In the genomic region with DNA sequence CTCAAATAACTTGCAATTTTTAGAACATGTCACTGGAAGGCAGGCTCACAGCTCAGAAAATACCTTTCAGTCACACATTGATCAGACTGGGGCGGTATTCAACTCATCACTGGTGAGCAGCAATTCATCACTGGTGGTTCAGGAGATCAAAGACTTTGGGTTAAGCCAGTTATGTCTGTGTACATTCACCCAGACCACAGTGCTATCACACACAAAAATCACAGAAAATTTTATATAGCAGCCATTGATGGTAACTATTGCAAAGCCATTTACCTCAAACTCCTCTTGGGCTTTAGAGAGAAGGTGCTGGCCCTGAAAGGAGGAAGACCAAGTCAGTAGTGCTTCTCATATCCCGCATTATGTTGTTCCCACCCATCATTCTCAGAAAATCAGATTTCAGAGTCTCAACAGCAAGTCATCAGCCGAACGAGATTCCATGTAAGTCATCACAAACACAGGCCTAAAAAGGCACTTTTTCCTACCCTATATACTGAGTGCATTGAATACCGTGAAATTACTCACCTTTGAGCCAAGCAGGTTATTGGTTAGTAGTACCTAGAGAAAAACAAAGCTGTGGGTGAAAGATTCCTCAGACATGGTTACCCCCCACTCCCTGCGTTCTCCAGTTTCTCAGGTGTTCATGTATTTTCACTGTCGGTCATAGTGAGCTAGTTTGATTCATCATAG, we compare ENCODE assay signal across 9 cellular contexts. TPM values are rescaled to one million over a fixed set of nuclear protein-coding genes. Genes with fewer than 3 reads are reported as not detected.
DNase-seq lines count a peak whose midpoint lies in the region; ATAC-seq, FAIRE-seq and TF ChIP-seq lines count a peak whose summit lies in the region.
"Had no signal": no experiment of that assay in that cellular context is flagged by ENCODE, and none has a peak within 500 bp of the region (broad histone marks: within the 10 kb centered on the region; RNA-seq: fewer than 3 reads in every experiment).

No MANE protein-coding gene starts in this region.

- H3K9me3 ChIP-seq in heart left ventricle (no peaks in the 10 kb centered on the region), right atrium auricular region (no peaks in the 10 kb centered on the region), stomach (no peaks in the 10 kb centered on the region)

- H3K4me1 Mint-ChIP-seq in activated B cell treated with CpG ODN at 0.5 μM for 24 hours: peaks cover 68% of the 10 kb centered on the region

- no peak for TF ChIP-seq EP300 in stomach (IDR thresholded peaks at IDR 0.05)

- H3K27me3 ChIP-seq in heart left ventricle (no peaks in the 10 kb centered on the region), right atrium auricular region (no peaks in the 10 kb centered on the region), foreskin keratinocyte (no peaks in the 10 kb centered on the region), stomach (no peaks in the 10 kb centered on the region)

- H3K36me3 ChIP-seq in heart left ventricle (peaks cover 3 to 37% (median 32%) of the 10 kb centered on the region in 9 donors), right atrium auricular region (peaks cover 29% of the 10 kb centered on the region), stomach (peaks cover 31 to 35% (median 32%) of the 10 kb centered on the region in 4 donors)

- no peaks in the 10 kb centered on the region for H3K9me3 Mint-ChIP-seq in activated B cell treated with CpG ODN at 0.5 μM for 24 hours

- H3K27ac Mint-ChIP-seq in activated B cell treated with CpG ODN at 0.5 μM for 24 hours: peak overlapping the region; percentile 74

- H3K4me1 ChIP-seq in heart left ventricle (peaks cover 5 to 54% (median 25%) of the 10 kb centered on the region in 12 donors), right atrium auricular region (peaks cover 0 to 32% of the 10 kb centered on the region in 2 donors), foreskin keratinocyte (no peaks in the 10 kb centered on the region), stomach (peaks cover 29 to 62% (median 42%) of the 10 kb centered on the region in 4 donors)

- WGBS in heart left ventricle, 4 donors: 59 to 70% (median 64%) methylated on average over 7 of the region's 7 CpGs
- 32 to 53% (median 46%) methylated on average over 7 of the region's 7 CpGs for WGBS in stomach, 5 donors

- H3K27me3 Mint-ChIP-seq in activated B cell treated with CpG ODN at 0.5 μM for 24 hours: no peaks in the 10 kb centered on the region

- TF ChIP-seq CTCF in heart left ventricle (IDR thresholded peaks at IDR 0.05) (no peak), right atrium auricular region (IDR thresholded peaks at IDR 0.05) (no peak), activated B cell treated with CpG ODN at 0.5 μM for 24 hours (IDR thresholded peaks at IDR 0.05) (no peak), foreskin keratinocyte (conservative IDR thresholded peaks at IDR 0.05) (no peak), stomach (IDR thresholded peaks at IDR 0.05) (no peak), GM10248 (IDR thresholded peaks at IDR 0.05; ENCODE audit: control extremely low read depth, extremely low read depth, low read depth, missing control alignments) (no peak)

- ATAC-seq in heart left ventricle (no peak), activated B cell treated with CpG ODN at 0.5 μM for 24 hours (ENCODE audit: low read depth) (no peak), foreskin keratinocyte (no peak)

- H3K4me3 ChIP-seq in heart left ventricle (peak overlapping the region in 7 of 12 donors; percentile 7 to 94 (median 77)), right atrium auricular region (no peak overlapping the region), stomach (peak overlapping the region in 3 of 4 donors; percentile 72 to 99 (median 92))

- no peak for TF ChIP-seq POLR2A in heart left ventricle (IDR thresholded peaks at IDR 0.05)
- no peak for TF ChIP-seq POLR2A in stomach (IDR thresholded peaks at IDR 0.05)
- no peak for TF ChIP-seq POLR2A in H54 (IDR thresholded peaks at IDR 0.05; ENCODE audit: low read depth, low read length)

- peak overlapping the region in 1 of 12 donors; percentile 87 for H3K27ac ChIP-seq in heart left ventricle
- no peak overlapping the region for H3K27ac ChIP-seq in right atrium auricular region
- H3K27ac ChIP-seq in foreskin keratinocyte: peak overlapping the region; percentile 95
- peak overlapping the region in 3 of 5 donors; percentile 79 to 89 (median 84) for H3K27ac ChIP-seq in stomach

- intact Hi-C loops in heart left ventricle (cut with DNase I) (loop anchor here in 3 of 10 donors (10.0 kb wide), 2 partner anchors 129 to 459 kb away; a partner anchor contains a TSS), activated B cell treated with CpG ODN at 0.5 μM for 24 hours (cut with micrococcal nuclease) (no loop called here), stomach (cut with DNase I; ENCODE audit: low total_unique reads) (loop anchor here (10.0 kb wide), 1 partner anchor 59 kb away; a partner anchor contains a TSS)

- peak overlapping the region; percentile 99 for H3K4me3 Mint-ChIP-seq in activated B cell treated with CpG ODN at 0.5 μM for 24 hours

- CTCF ChIA-PET in activated B cell treated with CpG ODN at 0.5 μM for 24 hours (lab: Charles Lee): interaction anchor here (0.9 to 1.2 kb wide), 3 partner anchors 9 to 261 kb away, joined by 3 read pairs; no protein-coding TSS in a partner anchor
- CTCF ChIA-PET in GM10248 (lab: Yijun Ruan, JAX): interaction anchor here (0.7 to 2.8 kb wide), 9 partner anchors 8 to 240 kb away, joined by 3 to 16 read pairs (median 3); a partner anchor contains a TSS

- peaks cover 52% of the 10 kb centered on the region for H3K36me3 Mint-ChIP-seq in activated B cell treated with CpG ODN at 0.5 μM for 24 hours (ENCODE audit: low read depth)

- FAIRE-seq in H54 (lab: Jason Lieb, UNC): no peak

- no peak for DNase-seq in heart left ventricle
- DNase-seq in right atrium auricular region (ENCODE audit: low spot score): no peak
- no peak for DNase-seq in activated B cell treated with CpG ODN at 0.5 μM for 24 hours
- DNase-seq in foreskin keratinocyte: no peak
- DNase-seq in stomach: no peak
- DNase-seq in NCI-H226: no peak
- DNase-seq in GM10248 (ENCODE audit: extremely low spot score): no peak
- no peak for DNase-seq in H54 (ENCODE audit: insufficient read length, low spot score)

- POLR2A ChIA-PET in activated B cell treated with CpG ODN at 0.5 μM for 24 hours (lab: Charles Lee): interaction anchor here (1.0 to 10.5 kb wide), 11 partner anchors 10 to 262 kb away, joined by 4 to 597 read pairs (median 17); a partner anchor contains a TSS
- POLR2A ChIA-PET in GM10248 (lab: Yijun Ruan, JAX): interaction anchor here (0.7 to 9.0 kb wide), 9 partner anchors 8 to 279 kb away, joined by 3 to 236 read pairs (median 10); a partner anchor contains a TSS

RNA-seq across cellular contexts. Expression of a gene that starts 14.0 kb away (rescaled TPM):
- total RNA-seq in heart left ventricle (10 to 100 TPM; 19.2 to 36.6 (median 24.8) TPM), right atrium auricular region (10 to 100 TPM; 17.8 to 26.8 TPM), activated B cell treated with CpG ODN at 0.5 μM for 24 hours (95.9 and 124 TPM in 2 replicates), foreskin keratinocyte (83.7 and 89.3 TPM in 2 replicates), stomach (10 to 100 TPM; 27.7 to 57.6 (median 41.2) TPM)
- polyA plus RNA-seq in heart left ventricle (10 to 100 TPM; 28.7 to 70.6 TPM), foreskin keratinocyte (88.7 and 94.8 TPM in 2 replicates), stomach (10 to 100 TPM; 47.2 to 67.9 (median 48.8) TPM)

RNA-seq across cellular contexts. Expression of a gene that starts 20.8 kb away (rescaled TPM):
- not detected for total RNA-seq in heart left ventricle
- not detected for polyA plus RNA-seq in heart left ventricle
- total RNA-seq in right atrium auricular region: not detected
- 0.55 TPM in 1 of 2 replicates, not detected in the other for total RNA-seq in activated B cell treated with CpG ODN at 0.5 μM for 24 hours
- total RNA-seq in foreskin keratinocyte: not detected in 2 replicates
- not detected in 2 replicates for polyA plus RNA-seq in foreskin keratinocyte
- total RNA-seq in stomach: not detected
- polyA plus RNA-seq in stomach: not detected
- total RNA-seq: mucosa of gallbladder had no signal

RNA-seq across cellular contexts. Expression of a gene that starts 21.6 kb away (rescaled TPM):
- total RNA-seq in heart left ventricle (10 to 100 TPM; 16.2 to 26.8 (median 18.9) TPM), right atrium auricular region (10 to 100 TPM; 15.2 to 24.7 TPM), activated B cell treated with CpG ODN at 0.5 μM for 24 hours (58.4 and 71.5 TPM in 2 replicates), foreskin keratinocyte (30.4 and 34.1 TPM in 2 replicates), stomach (10 to 100 TPM in 4 of 5 donors, 1 to 10 TPM in 1; 8.2 to 48.1 (median 24.2) TPM)
- polyA plus RNA-seq in heart left ventricle (10 to 100 TPM in 1 of 2 donors, 1 to 10 TPM in 1; 8.6 to 36.1 TPM), foreskin keratinocyte (41.2 and 45.5 TPM in 2 replicates), stomach (10 to 100 TPM; 21.7 to 44.6 (median 29.3) TPM)

RNA-seq across cellular contexts. Expression of a gene that starts 27.3 kb away (rescaled TPM):
- total RNA-seq in heart left ventricle (10 to 100 TPM; 26.6 to 76.0 (median 59.1) TPM), right atrium auricular region (10 to 100 TPM; 27.7 to 64.9 TPM), activated B cell treated with CpG ODN at 0.5 μM for 24 hours (270 and 274 TPM in 2 replicates), foreskin keratinocyte (424 and 537 TPM in 2 replicates), stomach (100 to 1,000 TPM in 4 of 5 donors, 10 to 100 TPM in 1; 70.7 to 255 (median 141) TPM)
- polyA plus RNA-seq in heart left ventricle (100 to 1,000 TPM in 1 of 2 donors, 10 to 100 TPM in 1; 27.1 to 103 TPM), foreskin keratinocyte (511 and 680 TPM in 2 replicates), stomach (100 to 1,000 TPM in 1 of 3 donors, 10 to 100 TPM in 2; 36.0 to 176 (median 51.6) TPM)

RNA-seq across cellular contexts. Expression of a gene that starts 48.2 kb away (rescaled TPM):
- total RNA-seq in heart left ventricle: 10 to 100 TPM; 28.5 to 51.7 (median 34.1) TPM
- polyA plus RNA-seq in heart left ventricle: 10 to 100 TPM; 40.7 to 63.4 TPM
- 10 to 100 TPM; 33.9 to 35.9 TPM for total RNA-seq in right atrium auricular region
- 89.1 and 91.6 TPM in 2 replicates for total RNA-seq in activated B cell treated with CpG ODN at 0.5 μM for 24 hours
- total RNA-seq in foreskin keratinocyte: 38.3 and 42.5 TPM in 2 replicates
- polyA plus RNA-seq in foreskin keratinocyte: 54.7 and 55.7 TPM in 2 replicates
- 10 to 100 TPM; 30.7 to 83.5 (median 56.5) TPM for total RNA-seq in stomach
- polyA plus RNA-seq in stomach: 100 to 1,000 TPM in 1 of 3 donors, 10 to 100 TPM in 2; 23.5 to 138 (median 49.6) TPM

Comparison
In these comparisons a context has a peak if more than half of its experiments do, and no peak if none do; other contexts are left out.
1. H3K4me3 ChIP-seq: peak in heart left ventricle (7 of 12) and stomach (3 of 4); none in right atrium auricular region (0 of 2).
2. H3K27ac ChIP-seq: peak in foreskin keratinocyte (single experiment) and stomach (3 of 5); none in right atrium auricular region (0 of 2).